8 cellular contexts compared by ENCODE assay signal in the genomic region with DNA sequence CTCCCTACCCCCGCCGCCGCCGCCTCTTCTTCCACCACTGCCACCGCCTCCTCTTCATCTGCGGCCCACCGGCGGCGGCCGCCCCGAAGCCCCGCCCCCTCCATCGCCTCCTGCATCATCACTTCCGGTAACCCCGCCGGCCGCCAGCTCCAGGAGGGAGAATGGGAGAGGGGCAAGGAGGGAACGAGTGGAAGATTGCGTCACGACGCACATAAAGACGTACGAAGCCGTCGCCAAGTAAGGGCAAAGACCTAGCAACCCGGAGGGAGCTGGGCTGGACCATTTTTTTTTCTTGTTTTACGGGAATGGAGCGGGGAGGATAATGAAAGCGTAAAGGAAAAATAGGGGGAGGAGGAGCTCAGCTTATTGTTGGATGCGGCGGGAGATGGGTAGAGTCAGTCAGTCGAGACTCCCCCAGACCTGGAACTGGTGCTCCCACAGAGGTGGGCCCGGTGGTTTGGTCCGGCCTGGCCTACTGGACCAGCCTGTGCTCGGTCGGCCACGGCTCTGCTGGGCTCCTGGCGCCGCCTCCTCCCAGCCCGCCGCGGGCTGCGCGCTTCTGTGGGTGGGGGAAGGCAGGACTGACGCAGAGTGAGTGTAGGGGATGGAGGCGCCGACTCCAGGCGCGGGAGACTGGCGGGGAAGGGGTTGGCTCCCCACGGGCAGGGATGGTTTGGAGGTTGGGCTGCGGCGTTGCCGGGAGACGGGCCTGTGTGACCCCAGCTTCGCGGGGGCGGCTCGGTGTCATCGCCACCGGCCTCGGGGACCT.
A peak's percentile ranks its signal among the peaks of the same experiment; 100 is the strongest.
DNase-seq lines count a peak whose midpoint lies in the region; ATAC-seq and TF ChIP-seq lines count a peak whose summit lies in the region.

A gene with protein sequence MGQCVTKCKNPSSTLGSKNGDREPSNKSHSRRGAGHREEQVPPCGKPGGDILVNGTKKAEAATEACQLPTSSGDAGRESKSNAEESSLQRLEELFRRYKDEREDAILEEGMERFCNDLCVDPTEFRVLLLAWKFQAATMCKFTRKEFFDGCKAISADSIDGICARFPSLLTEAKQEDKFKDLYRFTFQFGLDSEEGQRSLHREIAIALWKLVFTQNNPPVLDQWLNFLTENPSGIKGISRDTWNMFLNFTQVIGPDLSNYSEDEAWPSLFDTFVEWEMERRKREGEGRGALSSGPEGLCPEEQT (minus strand): TSS at position 60 of the 769 bp plus-strand sequence. CDS start 37,820 bp downstream, outside the sequence.
Gene LYRM1 (plus strand): TSS at position 473 of the 769 bp plus-strand sequence. CDS start 14,785 bp downstream, outside the sequence.

- ATAC-seq in HG03439 (IDR thresholded peaks at IDR 0.05; ENCODE audit: unreplicated experiment), result peak; percentile 75

- peak; percentile 95 for DNase-seq in AG20443 (ENCODE audit: low spot score)
- peak; percentile 89 for DNase-seq in NCI-H524 treated with DMSO at 0.1 percent for 48 hours (lab: John Stamatoyannopoulos, UW)
- peak; percentile 86 to 92 for DNase-seq in activated CD4-positive, alpha-beta T cell treated with anti-CD3 and anti-CD28 coated beads for 4 hours
- DNase-seq in kidney tubule cell (ENCODE audit: low spot score), result peak; percentile 99
- peak; percentile 70 to 91 (median 84) for DNase-seq in stimulated activated CD4-positive, alpha-beta T cell treated with anti-CD3 and anti-CD28 coated beads, Interleukin-1b, Interleukin-23, amount 100 ng/mL, for 24 hours (ENCODE audit: low read depth in 4 of 4, low spot score in 1 of 4)

- H3K27ac ChIP-seq in cingulate gyrus (ENCODE audit: low read depth, low read length), result peak within 1 kb of the TSS; percentile 98

- peak; percentile 88 for TF ChIP-seq POLR2A in GM19193 (IDR thresholded peaks at IDR 0.05; ENCODE audit: extremely low read depth, insufficient read depth, insufficient read length)

Comparison
In these comparisons a context has a peak if more than half of its experiments do, and no peak if none do; other contexts are left out.
1. Peak in every context shown above with its lines: DNase-seq, ATAC-seq and H3K27ac ChIP-seq.